ENCODE assay signal across 1 cellular context in the genomic region with DNA sequence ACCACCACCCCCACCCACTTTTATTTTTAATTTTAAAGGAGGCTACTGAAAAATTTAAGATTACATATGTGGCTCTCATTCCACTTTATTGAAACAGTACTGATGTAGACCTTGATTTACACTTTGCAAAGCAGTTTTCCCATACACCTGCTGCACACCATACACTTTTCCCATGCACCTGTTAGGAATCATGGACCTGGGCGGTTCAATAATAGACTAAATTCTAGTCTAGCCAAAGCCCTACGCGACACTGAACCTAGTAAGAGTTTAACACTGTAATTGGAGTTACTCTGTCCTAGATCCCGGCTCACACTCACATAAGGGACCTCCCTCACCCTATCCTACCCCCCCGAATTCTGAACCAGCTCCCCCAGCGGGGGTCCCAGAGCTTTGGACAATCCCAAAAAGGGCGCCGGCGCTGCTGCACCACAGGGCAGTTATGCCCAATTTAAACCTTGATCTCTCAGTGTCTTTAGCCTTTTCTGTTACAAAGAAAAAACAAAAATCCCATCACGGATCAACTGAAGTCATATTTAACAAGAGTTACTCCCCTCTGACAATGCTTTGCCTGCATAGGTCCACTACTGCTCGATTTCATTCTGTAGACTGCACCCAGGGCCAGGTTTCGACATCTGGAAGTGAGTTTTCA.
A peak's percentile ranks its signal among the peaks of the same experiment; 100 is the strongest.
TF ChIP-seq lines count a peak whose summit lies in the region.

No MANE protein-coding gene starts in this region.

TF ChIP-seq in HepG2, 621 proteins besides CTCF, POLR2A, EP300 and RAD21 (continued from another document):
- TF ChIP-seq NR2C2 (CRISPR knock-in tag; IDR thresholded peaks at IDR 0.05; ENCODE audit: borderline replicate concordance) (no peak), ZFAT (CRISPR knock-in tag; conservative IDR thresholded peaks at IDR 0.05) (no peak), SRY (CRISPR knock-in tag; IDR thresholded peaks at IDR 0.05) (no peak), HDAC6 (IDR thresholded peaks at IDR 0.05; ENCODE audit: low read depth, low read length) (0 out of 2 replicates have a peak, but pooled peaks have one; percentile 38), PAF1 (CRISPR knock-in tag; IDR thresholded peaks at IDR 0.05) (no peak), SAFB2 (CRISPR knock-in tag; IDR thresholded peaks at IDR 0.05; ENCODE audit: borderline replicate concordance, low read depth) (no peak), ZNF781 (CRISPR knock-in tag; IDR thresholded peaks at IDR 0.05; ENCODE audit: borderline replicate concordance, not compliant biosample characterization) (no peak), KDM4B (CRISPR knock-in tag; IDR thresholded peaks at IDR 0.05) (no peak), GATAD2A (CRISPR knock-in tag; IDR thresholded peaks at IDR 0.05) (no peak), ATRX (CRISPR knock-in tag; IDR thresholded peaks at IDR 0.05; ENCODE audit: borderline replicate concordance) (no peak), TAF1 (CRISPR knock-in tag; IDR thresholded peaks at IDR 0.05) (no peak), CEBPG (CRISPR knock-in tag; IDR thresholded peaks at IDR 0.05) (peak; percentile 7), KLF6 (CRISPR knock-in tag; IDR thresholded peaks at IDR 0.05) (no peak), ZNF777 (CRISPR knock-in tag; IDR thresholded peaks at IDR 0.05) (no peak), HOXA9 (CRISPR knock-in tag; IDR thresholded peaks at IDR 0.05; ENCODE audit: borderline replicate concordance) (no peak), ZNF317 (CRISPR knock-in tag; IDR thresholded peaks at IDR 0.05) (no peak), ZNF451 (CRISPR knock-in tag; IDR thresholded peaks at IDR 0.05) (no peak), JDP2 (CRISPR knock-in tag; IDR thresholded peaks at IDR 0.05; ENCODE audit: borderline replicate concordance) (no peak), SALL1 (CRISPR knock-in tag; IDR thresholded peaks at IDR 0.05) (no peak), MBD4 (IDR thresholded peaks at IDR 0.05; ENCODE audit: borderline replicate concordance, low read length) (no peak), ZNF205 (CRISPR knock-in tag; IDR thresholded peaks at IDR 0.05) (no peak), ELF4 (CRISPR knock-in tag; IDR thresholded peaks at IDR 0.05; ENCODE audit: borderline replicate concordance) (peak; percentile 52; the same call in 1 of the 2 replicates), FLYWCH1 (CRISPR knock-in tag; IDR thresholded peaks at IDR 0.05) (peak; percentile 7; the same call in 1 of the 2 replicates), U2AF2 (IDR thresholded peaks at IDR 0.05; ENCODE audit: low read depth, low read length) (no peak), ZNF235 (CRISPR knock-in tag; IDR thresholded peaks at IDR 0.05; ENCODE audit: borderline replicate concordance) (no peak), CEBPB (IDR thresholded peaks at IDR 0.05; ENCODE audit: borderline replicate concordance, low read depth, low read length) (peak; percentile 66; the same call in 1 of the 2 replicates)
- TF ChIP-seq, protein P1, sequence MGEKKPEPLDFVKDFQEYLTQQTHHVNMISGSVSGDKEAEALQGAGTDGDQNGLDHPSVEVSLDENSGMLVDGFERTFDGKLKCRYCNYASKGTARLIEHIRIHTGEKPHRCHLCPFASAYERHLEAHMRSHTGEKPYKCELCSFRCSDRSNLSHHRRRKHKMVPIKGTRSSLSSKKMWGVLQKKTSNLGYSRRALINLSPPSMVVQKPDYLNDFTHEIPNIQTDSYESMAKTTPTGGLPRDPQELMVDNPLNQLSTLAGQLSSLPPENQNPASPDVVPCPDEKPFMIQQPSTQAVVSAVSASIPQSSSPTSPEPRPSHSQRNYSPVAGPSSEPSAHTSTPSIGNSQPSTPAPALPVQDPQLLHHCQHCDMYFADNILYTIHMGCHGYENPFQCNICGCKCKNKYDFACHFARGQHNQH (CRISPR knock-in tag; IDR thresholded peaks at IDR 0.05): no peak
- TF ChIP-seq, protein P2, sequence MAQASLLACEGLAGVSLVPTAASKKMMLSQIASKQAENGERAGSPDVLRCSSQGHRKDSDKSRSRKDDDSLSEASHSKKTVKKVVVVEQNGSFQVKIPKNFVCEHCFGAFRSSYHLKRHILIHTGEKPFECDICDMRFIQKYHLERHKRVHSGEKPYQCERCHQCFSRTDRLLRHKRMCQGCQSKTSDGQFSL (CRISPR knock-in tag; IDR thresholded peaks at IDR 0.05): no peak
- TF ChIP-seq, protein P3, sequence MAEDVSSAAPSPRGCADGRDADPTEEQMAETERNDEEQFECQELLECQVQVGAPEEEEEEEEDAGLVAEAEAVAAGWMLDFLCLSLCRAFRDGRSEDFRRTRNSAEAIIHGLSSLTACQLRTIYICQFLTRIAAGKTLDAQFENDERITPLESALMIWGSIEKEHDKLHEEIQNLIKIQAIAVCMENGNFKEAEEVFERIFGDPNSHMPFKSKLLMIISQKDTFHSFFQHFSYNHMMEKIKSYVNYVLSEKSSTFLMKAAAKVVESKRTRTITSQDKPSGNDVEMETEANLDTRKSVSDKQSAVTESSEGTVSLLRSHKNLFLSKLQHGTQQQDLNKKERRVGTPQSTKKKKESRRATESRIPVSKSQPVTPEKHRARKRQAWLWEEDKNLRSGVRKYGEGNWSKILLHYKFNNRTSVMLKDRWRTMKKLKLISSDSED (CRISPR knock-in tag; IDR thresholded peaks at IDR 0.05): no peak
- TF ChIP-seq, protein P4, sequence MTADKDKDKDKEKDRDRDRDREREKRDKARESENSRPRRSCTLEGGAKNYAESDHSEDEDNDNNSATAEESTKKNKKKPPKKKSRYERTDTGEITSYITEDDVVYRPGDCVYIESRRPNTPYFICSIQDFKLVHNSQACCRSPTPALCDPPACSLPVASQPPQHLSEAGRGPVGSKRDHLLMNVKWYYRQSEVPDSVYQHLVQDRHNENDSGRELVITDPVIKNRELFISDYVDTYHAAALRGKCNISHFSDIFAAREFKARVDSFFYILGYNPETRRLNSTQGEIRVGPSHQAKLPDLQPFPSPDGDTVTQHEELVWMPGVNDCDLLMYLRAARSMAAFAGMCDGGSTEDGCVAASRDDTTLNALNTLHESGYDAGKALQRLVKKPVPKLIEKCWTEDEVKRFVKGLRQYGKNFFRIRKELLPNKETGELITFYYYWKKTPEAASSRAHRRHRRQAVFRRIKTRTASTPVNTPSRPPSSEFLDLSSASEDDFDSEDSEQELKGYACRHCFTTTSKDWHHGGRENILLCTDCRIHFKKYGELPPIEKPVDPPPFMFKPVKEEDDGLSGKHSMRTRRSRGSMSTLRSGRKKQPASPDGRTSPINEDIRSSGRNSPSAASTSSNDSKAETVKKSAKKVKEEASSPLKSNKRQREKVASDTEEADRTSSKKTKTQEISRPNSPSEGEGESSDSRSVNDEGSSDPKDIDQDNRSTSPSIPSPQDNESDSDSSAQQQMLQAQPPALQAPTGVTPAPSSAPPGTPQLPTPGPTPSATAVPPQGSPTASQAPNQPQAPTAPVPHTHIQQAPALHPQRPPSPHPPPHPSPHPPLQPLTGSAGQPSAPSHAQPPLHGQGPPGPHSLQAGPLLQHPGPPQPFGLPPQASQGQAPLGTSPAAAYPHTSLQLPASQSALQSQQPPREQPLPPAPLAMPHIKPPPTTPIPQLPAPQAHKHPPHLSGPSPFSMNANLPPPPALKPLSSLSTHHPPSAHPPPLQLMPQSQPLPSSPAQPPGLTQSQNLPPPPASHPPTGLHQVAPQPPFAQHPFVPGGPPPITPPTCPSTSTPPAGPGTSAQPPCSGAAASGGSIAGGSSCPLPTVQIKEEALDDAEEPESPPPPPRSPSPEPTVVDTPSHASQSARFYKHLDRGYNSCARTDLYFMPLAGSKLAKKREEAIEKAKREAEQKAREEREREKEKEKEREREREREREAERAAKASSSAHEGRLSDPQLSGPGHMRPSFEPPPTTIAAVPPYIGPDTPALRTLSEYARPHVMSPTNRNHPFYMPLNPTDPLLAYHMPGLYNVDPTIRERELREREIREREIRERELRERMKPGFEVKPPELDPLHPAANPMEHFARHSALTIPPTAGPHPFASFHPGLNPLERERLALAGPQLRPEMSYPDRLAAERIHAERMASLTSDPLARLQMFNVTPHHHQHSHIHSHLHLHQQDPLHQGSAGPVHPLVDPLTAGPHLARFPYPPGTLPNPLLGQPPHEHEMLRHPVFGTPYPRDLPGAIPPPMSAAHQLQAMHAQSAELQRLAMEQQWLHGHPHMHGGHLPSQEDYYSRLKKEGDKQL (CRISPR knock-in tag; IDR thresholded peaks at IDR 0.05; ENCODE audit: low read depth): no peak
- TF ChIP-seq, protein P5, sequence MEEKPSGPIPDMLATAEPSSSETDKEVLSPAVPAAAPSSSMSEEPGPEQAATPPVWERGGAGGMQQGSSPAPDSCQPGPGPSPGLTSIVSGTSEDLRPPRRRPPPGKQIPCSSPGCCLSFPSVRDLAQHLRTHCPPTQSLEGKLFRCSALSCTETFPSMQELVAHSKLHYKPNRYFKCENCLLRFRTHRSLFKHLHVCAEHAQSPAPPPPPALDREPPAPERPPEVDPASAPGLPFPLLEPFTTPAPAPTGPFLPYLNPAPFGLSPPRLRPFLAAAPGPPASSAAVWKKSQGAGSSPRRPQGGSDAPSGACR (CRISPR knock-in tag; IDR thresholded peaks at IDR 0.05): no peak
TF ChIP-seq in HepG2: peak in this region for 5.
